In genomic region chr22:24994070-24994763, GRCh38 we compare ENCODE assay signal across 10 cellular contexts. TPM values are rescaled to one million over a fixed set of nuclear protein-coding genes. Genes with fewer than 3 reads are reported as not detected.
A peak's percentile ranks its signal among the peaks of the same experiment; 100 is the strongest.
DNase-seq lines count a peak whose midpoint lies in the region; ATAC-seq and TF ChIP-seq lines count a peak whose summit lies in the region.
"Had no signal": no experiment of that assay in that cellular context is flagged by ENCODE, and none has a peak within 500 bp of the region (broad histone marks: within the 10 kb centered on the region; RNA-seq: fewer than 3 reads in every experiment).

No MANE protein-coding gene starts in this region.

- H3K4me3 Mint-ChIP-seq in mesothelial cell of epicardium: no peak overlapping the region

- H3K36me3 ChIP-seq in lower lobe of right lung: no peaks in the 10 kb centered on the region
- H3K36me3 ChIP-seq: BLaER1 treated with 17β-estradiol and CSF1 and Interleukin-3, amounts not matched to agents 10 nM and 100 nM had no signal

- H3K4me1 ChIP-seq in lower lobe of right lung: peaks cover 34% of the 10 kb centered on the region

- no peaks in the 10 kb centered on the region for H3K27me3 ChIP-seq in lower lobe of right lung (ENCODE audit: low read depth)

- no peak overlapping the region for H3K27ac Mint-ChIP-seq in mesothelial cell of epicardium

- no peaks in the 10 kb centered on the region for H3K9me3 Mint-ChIP-seq in mesothelial cell of epicardium

- DNase-seq in NCI-H748 (lab: John Stamatoyannopoulos, UW; ENCODE audit: unreplicated experiment) (peak; percentile 29), NCI-H748 treated with DMSO at 0.1 percent for 48 hours (lab: John Stamatoyannopoulos, UW) (no peak), NCI-H774 (lab: John Stamatoyannopoulos, UW) (peak; percentile 16), epithelial cell of esophagus (ENCODE audit: low read depth) (peak; percentile 98), lower lobe of right lung (no peak), mesothelial cell of epicardium (ENCODE audit: low spot score in 2 of 2, unreplicated experiment in 2 of 2) (no peak)
- peak; percentile 41 to 43 for DNase-seq in stimulated activated CD8-positive, alpha-beta memory T cell treated with anti-CD3 and anti-CD28 coated beads, Interleukin-15, amount 100 ng/mL, for 48 hours (ENCODE audit: low read depth in 2 of 2)
- DNase-seq in effector CD8-positive, alpha-beta T cell (lab: John Stamatoyannopoulos, UW): no peak

- no peak overlapping the region for H3K27ac ChIP-seq in lower lobe of right lung

- TF ChIP-seq CTCF in epithelial cell of esophagus (IDR thresholded peaks at IDR 0.05; ENCODE audit: insufficient read depth, low read depth, low read length, missing control alignments) (peak; percentile 44), lower lobe of right lung (IDR thresholded peaks at IDR 0.05) (no peak), mesothelial cell of epicardium (IDR thresholded peaks at IDR 0.05; ENCODE audit: unreplicated experiment) (no peak)

- intact Hi-C loops in lower lobe of right lung (cut with DNase I): no loop called here

- H3K36me3 Mint-ChIP-seq in mesothelial cell of epicardium: no peaks in the 10 kb centered on the region

- H3K27me3 Mint-ChIP-seq in mesothelial cell of epicardium (ENCODE audit: low read depth): no peaks in the 10 kb centered on the region

- ATAC-seq in lower lobe of right lung: no peak

- H3K4me1 Mint-ChIP-seq in mesothelial cell of epicardium: peaks cover 18% of the 10 kb centered on the region

- H3K9me3 ChIP-seq in lower lobe of right lung: no peaks in the 10 kb centered on the region
- H3K9me3 ChIP-seq: BLaER1 treated with 17β-estradiol and CSF1 and Interleukin-3, amounts not matched to agents 10 nM and 100 nM had no signal

- no peak overlapping the region for H3K4me3 ChIP-seq in epithelial cell of esophagus (ENCODE audit: low read length)
- H3K4me3 ChIP-seq in lower lobe of right lung: no peak overlapping the region
- H3K4me3 ChIP-seq: BLaER1 treated with 17β-estradiol and CSF1 and Interleukin-3, amounts not matched to agents 10 nM and 100 nM had no signal

RNA-seq across cellular contexts. Expression of gene KIAA1671, which starts 41.7 kb away (rescaled TPM):
- 40.7 TPM for total RNA-seq in lower lobe of right lung
- 21.8 to 22.4 TPM (median 22.0 TPM) in 3 replicates for total RNA-seq in mesothelial cell of epicardium

RNA-seq across cellular contexts. Expression of gene LHFPL7, which starts 47.7 kb away (rescaled TPM):
- total RNA-seq in lower lobe of right lung (not detected), mesothelial cell of epicardium (not detected in 3 replicates)
- total RNA-seq: lung microvascular endothelial cell had no signal

Comparison
In these comparisons a context has a peak if more than half of its experiments do, and no peak if none do; other contexts are left out.
1. DNase-seq: peak in NCI-H748 (single experiment), NCI-H774 (single experiment), epithelial cell of esophagus (single experiment) and stimulated activated CD8-positive, alpha-beta memory T cell treated with anti-CD3 and anti-CD28 coated beads, Interleukin-15, amount 100 ng/mL, for 48 hours (2 of 2); none in NCI-H748 treated with DMSO at 0.1 percent for 48 hours (single experiment), lower lobe of right lung (single experiment), mesothelial cell of epicardium (0 of 2) and effector CD8-positive, alpha-beta T cell (single experiment).